Comparison of ENCODE assay signal across 24 cellular contexts in genomic region chr7:22499044-22499443, GRCh38. TPM values are rescaled to one million over a fixed set of nuclear protein-coding genes. Genes with fewer than 3 reads are reported as not detected.
DNase-seq lines count a peak whose midpoint lies in the region; ATAC-seq and TF ChIP-seq lines count a peak whose summit lies in the region.
"Had no signal": no experiment of that assay in that cellular context is flagged by ENCODE, and none has a peak within 500 bp of the region (broad histone marks: within the 10 kb centered on the region; RNA-seq: fewer than 3 reads in every experiment).

No MANE protein-coding gene starts in this region.

- ATAC-seq in WTC11 (no peak), left lung (no peak), HG02588 (IDR thresholded peaks at IDR 0.05; ENCODE audit: unreplicated experiment) (no peak)

- no peaks in the 10 kb centered on the region for H3K36me3 Mint-ChIP-seq in Caco-2 (ENCODE audit: insufficient read depth, unreplicated experiment)
- H3K36me3 Mint-ChIP-seq in WTC11: no peaks in the 10 kb centered on the region
- H3K36me3 Mint-ChIP-seq: activated CD4-positive, alpha-beta memory T cell treated with anti-CD3 and anti-CD28 coated beads for 36 hours; CD14-positive monocyte; naive thymus-derived CD8-positive, alpha-beta T cell; stimulated activated effector memory CD8-positive, alpha-beta T cell treated with anti-CD3 and anti-CD28 coated beads, Interleukin-12 subunit alpha, Interleukin-12 subunit beta, amount 100 ng/mL, for 72 hours; T-cell had no signal

- H3K27me3 ChIP-seq in Caco-2 (replicated peaks; ENCODE audit: control insufficient read depth, insufficient read depth, low read length): no peaks in the 10 kb centered on the region
- H3K27me3 ChIP-seq in left lung: peaks cover 0 to 20% of the 10 kb centered on the region in 2 donors
- no peaks in the 10 kb centered on the region for H3K27me3 ChIP-seq in prostate gland (replicated peaks; ENCODE audit: insufficient read depth)

- H3K9me3 Mint-ChIP-seq in Caco-2 (ENCODE audit: unreplicated experiment): no peaks in the 10 kb centered on the region
- no peaks in the 10 kb centered on the region for H3K9me3 Mint-ChIP-seq in WTC11
- H3K9me3 Mint-ChIP-seq: activated CD4-positive, alpha-beta memory T cell treated with anti-CD3 and anti-CD28 coated beads for 36 hours; central memory CD8-positive, alpha-beta T cell; naive thymus-derived CD8-positive, alpha-beta T cell; stimulated activated effector memory CD8-positive, alpha-beta T cell treated with anti-CD3 and anti-CD28 coated beads, Interleukin-12 subunit alpha, Interleukin-12 subunit beta, amount 100 ng/mL, for 72 hours; T-cell had no signal

- POLR2A ChIA-PET in Caco-2 (lab: Charles Lee) (no interaction called here), WTC11 (lab: Charles Lee) (no interaction called here)

- H3K9me3 ChIP-seq in Caco-2: no peaks in the 10 kb centered on the region
- no peaks in the 10 kb centered on the region for H3K9me3 ChIP-seq in left lung
- H3K9me3 ChIP-seq in prostate gland: no peaks in the 10 kb centered on the region
- H3K9me3 ChIP-seq: esophagus muscularis mucosa, sigmoid colon had no signal

- H3K27ac Mint-ChIP-seq in Caco-2 (ENCODE audit: unreplicated experiment) (no peak overlapping the region), WTC11 (no peak overlapping the region)
- H3K27ac Mint-ChIP-seq: activated CD4-positive, alpha-beta memory T cell treated with anti-CD3 and anti-CD28 coated beads for 36 hours; CD14-positive monocyte; naive thymus-derived CD8-positive, alpha-beta T cell; stimulated activated effector memory CD8-positive, alpha-beta T cell treated with anti-CD3 and anti-CD28 coated beads, Interleukin-12 subunit alpha, Interleukin-12 subunit beta, amount 100 ng/mL, for 72 hours; T-cell had no signal

- H3K27ac ChIP-seq in left lung (no peak overlapping the region), prostate gland (no peak overlapping the region)
- H3K27ac ChIP-seq: sigmoid colon had no signal

- no peak for TF ChIP-seq CTCF in Caco-2 (IDR thresholded peaks at IDR 0.05; ENCODE audit: insufficient read depth in 1 of 2, low read depth in 1 of 2, low read length in 1 of 2, severe bottlenecking in 1 of 2, unreplicated experiment in 1 of 2)
- TF ChIP-seq CTCF in WTC11 (IDR thresholded peaks at IDR 0.05): no peak
- no peak for TF ChIP-seq CTCF in fibroblast of pulmonary artery (IDR thresholded peaks at IDR 0.05; ENCODE audit: low read length, missing control alignments)
- no peak for TF ChIP-seq CTCF in GM10266 (IDR thresholded peaks at IDR 0.05; ENCODE audit: control insufficient read depth, insufficient read depth, low read depth, missing control alignments)
- no peak for TF ChIP-seq CTCF in left lung (IDR thresholded peaks at IDR 0.05)
- TF ChIP-seq CTCF in prostate gland (IDR thresholded peaks at IDR 0.05): no peak

- peaks cover 4% of the 10 kb centered on the region for H3K27me3 Mint-ChIP-seq in Caco-2 (ENCODE audit: insufficient read depth, unreplicated experiment)
- peaks cover 19% of the 10 kb centered on the region for H3K27me3 Mint-ChIP-seq in WTC11 (ENCODE audit: low read depth)

- no peak overlapping the region for H3K4me3 ChIP-seq in Caco-2 (ENCODE audit: low read depth, low read length)
- no peak overlapping the region for H3K4me3 ChIP-seq in fibroblast of pulmonary artery (replicated peaks; ENCODE audit: low read depth, low read length)
- no peak overlapping the region for H3K4me3 ChIP-seq in left lung
- H3K4me3 ChIP-seq in prostate gland: no peak overlapping the region

- intact Hi-C loops in Caco-2 (cut with micrococcal nuclease; ENCODE audit: unreplicated experiment) (no loop called here), left lung (cut with DNase I) (no loop called here), prostate gland (cut with DNase I) (no loop called here)

- H3K4me3 Mint-ChIP-seq in Caco-2 (ENCODE audit: unreplicated experiment) (peak overlapping the region; percentile 72), WTC11 (peak overlapping the region; percentile 54; the same call in 1 of the 2 replicates)
- H3K4me3 Mint-ChIP-seq: activated CD4-positive, alpha-beta memory T cell treated with anti-CD3 and anti-CD28 coated beads for 36 hours had no signal

- H3K4me1 ChIP-seq in Caco-2 (no peaks in the 10 kb centered on the region), left lung (peaks cover 0 to 5% of the 10 kb centered on the region in 2 donors), prostate gland (replicated peaks) (no peaks in the 10 kb centered on the region)
- H3K4me1 ChIP-seq: sigmoid colon had no signal

- H3K4me1 Mint-ChIP-seq in Caco-2 (ENCODE audit: low read depth, unreplicated experiment) (no peaks in the 10 kb centered on the region), WTC11 (peaks cover 18% of the 10 kb centered on the region)
- H3K4me1 Mint-ChIP-seq: stimulated activated effector memory CD8-positive, alpha-beta T cell treated with anti-CD3 and anti-CD28 coated beads, Interleukin-12 subunit alpha, Interleukin-12 subunit beta, amount 100 ng/mL, for 72 hours had no signal

- CTCF ChIA-PET in Caco-2 (lab: Charles Lee): no interaction called here
- CTCF ChIA-PET in WTC11 (lab: Charles Lee): no interaction called here

- H3K36me3 ChIP-seq in Caco-2 (ENCODE audit: control insufficient read depth, insufficient read depth, low read length): no peaks in the 10 kb centered on the region
- H3K36me3 ChIP-seq in left lung: no peaks in the 10 kb centered on the region
- H3K36me3 ChIP-seq in prostate gland: no peaks in the 10 kb centered on the region
- H3K36me3 ChIP-seq: esophagus muscularis mucosa, sigmoid colon had no signal

- WGBS in prostate gland: 93% methylated on average over 5 of the region's 5 CpGs

- BruUV-seq in Caco-2 (replicated peaks; lab: Mats Ljungman, UMichigan): no TSS peak

- DNase-seq in Caco-2 (no peak), NCI-H446 (lab: John Stamatoyannopoulos, UW) (peak; percentile 1 to 52), WTC11 (ENCODE audit: low spot score) (no peak), fibroblast of pulmonary artery (ENCODE audit: low read depth) (peak; percentile 13), GM10266 (ENCODE audit: extremely low spot score) (no peak), left lung (no peak), prostate gland (ENCODE audit: low spot score) (no peak)
- DNase-seq: activated CD4-positive, alpha-beta memory T cell treated with anti-CD3 and anti-CD28 coated beads for 36 hours; activated naive CD4-positive, alpha-beta T cell treated with Interleukin-2 at 50 U/mL for 16 hours; amniotic stem cell; GF-D8; Kasumi-1; left colon; naive thymus-derived CD8-positive, alpha-beta T cell; NCI-H1105 treated with DMSO at 0.1 percent for 48 hours; NCI-H510A treated with DMSO at 0.1 percent for 48 hours; Right ventricle myocardium superior; sigmoid colon; T-cell had no signal

- no peak for TF ChIP-seq POLR2A in prostate gland (IDR thresholded peaks at IDR 0.05)

TF ChIP-seq in WTC11, 78 proteins besides CTCF, POLR2A, EP300 and RAD21:
- no peak for TF ChIP-seq GRHL2 (CRISPR knock-in tag; IDR thresholded peaks at IDR 0.05; ENCODE audit: insufficient replicate concordance, severe bottlenecking)

RNA-seq across cellular contexts. Expression of gene STEAP1B, which starts 0.9 kb away (rescaled TPM):
- total RNA-seq in Caco-2 (2022) (1.7 TPM in 2 replicates), WTC11 (2021) (5.4 to 6.3 TPM (median 5.5 TPM) in 3 replicates), left lung (1 to 10 TPM in 1 of 2 donors, under 1 TPM in 1; 0.85 to 1.3 TPM), prostate gland (1 to 10 TPM in 1 of 2 donors, not detected in 1; 6.4 TPM)
- total RNA-seq: activated CD4-positive, alpha-beta memory T cell treated with anti-CD3 and anti-CD28 coated beads for 36 hours; naive thymus-derived CD8-positive, alpha-beta T cell had no signal

Comparison
In these comparisons a context has a peak if more than half of its experiments do, and no peak if none do; other contexts are left out.
1. DNase-seq: peak in NCI-H446 (2 of 2) and fibroblast of pulmonary artery (single experiment); none in Caco-2 (0 of 2), WTC11 (single experiment), GM10266 (single experiment), left lung (0 of 2) and prostate gland (single experiment).